In genomic region chr20:15449061-15449460, GRCh38 we compare ENCODE assay signal across 17 cellular contexts.
DNase-seq lines count a peak whose midpoint lies in the region; ATAC-seq and TF ChIP-seq lines count a peak whose summit lies in the region.
"Had no signal": no experiment of that assay in that cellular context is flagged by ENCODE, and none has a peak within 500 bp of the region (broad histone marks: within the 10 kb centered on the region; RNA-seq: fewer than 3 reads in every experiment).

No MANE protein-coding gene starts in this region.

- peak; percentile 88 for DNase-seq in epithelial cell of proximal tubule (ENCODE audit: low read depth)
- peak; percentile 82 for DNase-seq in kidney tubule cell (ENCODE audit: low spot score)
- no peak for DNase-seq in NCI-H446 (lab: John Stamatoyannopoulos, UW)
- no peak for DNase-seq in NCI-H526 (lab: John Stamatoyannopoulos, UW)
- DNase-seq: 8988T; ACHN; BE2C; C1 segment of cervical spinal cord; Calu3; CD4-positive, alpha-beta memory T cell; CD4-positive, CD25-positive, alpha-beta regulatory T cell; CD8-positive, alpha-beta memory T cell; COR-L47; DMS79 treated with DMSO at 0.1 percent for 48 hours; GF-D8 had no signal

- H3K4me3 ChIP-seq in epithelial cell of proximal tubule (ENCODE audit: low read depth, low read length) = no peak overlapping the region
- H3K4me3 ChIP-seq: BLaER1 had no signal

- no peak for TF ChIP-seq CTCF in epithelial cell of proximal tubule (conservative IDR thresholded peaks at IDR 0.05; ENCODE audit: low read depth, low read length)

- ATAC-seq in HG02588 (IDR thresholded peaks at IDR 0.05; ENCODE audit: unreplicated experiment) = no peak

Comparison
In these comparisons a context has a peak if more than half of its experiments do, and no peak if none do; other contexts are left out.
1. DNase-seq: peak in epithelial cell of proximal tubule (single experiment) and kidney tubule cell (single experiment); none in NCI-H446 (0 of 2) and NCI-H526 (0 of 2).